ENCODE assay signal across 29 cellular contexts in the genomic region with DNA sequence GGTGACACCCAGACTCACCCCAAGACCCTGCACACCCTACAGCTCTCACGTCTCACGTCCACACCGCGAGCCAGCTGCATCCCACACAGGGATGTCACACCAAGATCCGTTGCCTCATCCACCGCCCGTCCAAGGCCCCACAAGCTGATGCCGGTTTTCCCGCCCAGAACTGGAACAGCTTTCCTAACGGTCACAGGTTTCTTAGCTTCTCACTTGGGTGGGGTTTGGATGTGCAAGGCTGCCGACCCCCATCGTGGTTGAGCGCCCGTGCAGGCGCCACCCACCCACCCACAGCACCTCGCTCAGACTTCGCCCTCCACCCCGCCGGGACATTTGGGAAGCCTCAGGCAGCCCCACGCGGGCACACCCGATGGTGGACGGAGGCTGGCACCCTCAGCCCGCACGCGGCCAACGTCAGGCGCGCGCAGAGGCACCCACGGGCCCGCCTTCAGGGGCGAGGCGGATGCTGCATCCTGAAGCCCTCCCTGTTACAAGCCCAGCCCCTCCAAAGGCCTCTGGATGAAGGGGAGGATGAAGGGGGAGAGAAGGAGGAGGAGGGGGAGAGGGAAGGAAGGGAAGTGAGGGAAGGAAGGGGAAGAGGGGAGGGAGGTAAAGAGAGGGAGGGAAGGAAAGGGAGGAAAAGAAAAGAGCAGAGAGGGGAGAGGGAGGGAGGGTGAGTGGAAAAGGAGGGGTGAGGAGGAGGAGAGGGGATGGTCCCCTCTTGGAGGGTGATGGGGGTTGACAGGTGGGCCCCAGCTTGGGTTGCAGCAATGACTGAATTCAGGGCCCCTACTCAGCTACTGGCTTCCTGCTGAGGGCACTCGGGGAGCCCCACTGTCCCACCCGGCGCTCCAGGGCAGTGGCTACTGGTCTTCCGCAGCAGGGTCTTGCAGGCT. TPM values are rescaled to one million over a fixed set of nuclear protein-coding genes. Genes with fewer than 3 reads are reported as not detected.
DNase-seq lines count a peak whose midpoint lies in the region; ATAC-seq and TF ChIP-seq lines count a peak whose summit lies in the region.
"Had no signal": no experiment of that assay in that cellular context is flagged by ENCODE, and none has a peak within 500 bp of the region (broad histone marks: within the 10 kb centered on the region; RNA-seq: fewer than 3 reads in every experiment).

No MANE protein-coding gene starts in this region.

- peak; percentile 2; the same call in 1 of the 2 replicates for ATAC-seq in PC-3
- ATAC-seq: left cardiac atrium, pancreas, upper lobe of right lung had no signal

- POLR2A ChIA-PET in PC-3 (lab: Charles Lee; ENCODE audit: unreplicated experiment) = interaction anchor here (0.5 to 0.8 kb wide), 2 partner anchors 89 to 497 kb away, joined by 3 to 4 read pairs; no protein-coding TSS in a partner anchor
- POLR2A ChIA-PET in HEK293T (lab: Yijun Ruan, JAX) = no interaction called here
- POLR2A ChIA-PET in SK-N-SH (lab: Yijun Ruan, JAX) = no interaction called here

- H3K9me3 ChIP-seq in BLaER1 treated with 17β-estradiol and CSF1 and Interleukin-3, amounts not matched to agents 10 nM and 100 nM (replicated peaks in 1 of 11) = peaks cover 15 to 21% (median 16%) of the 10 kb centered on the region in 11 experiments
- 0 out of 2 replicates have a peak, but pooled peaks cover 4% of the 10 kb centered on the region for H3K9me3 ChIP-seq in PC-3 (ENCODE audit: low read length)
- peaks cover 6% of the 10 kb centered on the region; the same call in 1 of the 2 replicates for H3K9me3 ChIP-seq in SK-N-SH

- TF ChIP-seq RAD21 in SK-N-SH (IDR thresholded peaks at IDR 0.05; ENCODE audit: low read length) = no peak

- H3K79me2 ChIP-seq in PC-3 (ENCODE audit: low read length) (no peaks in the 10 kb centered on the region), SK-N-SH (ENCODE audit: insufficient read depth) (no peaks in the 10 kb centered on the region)

- TF ChIP-seq CTCF in PC-3 (conservative IDR thresholded peaks at IDR 0.05; ENCODE audit: low read depth, low read length) (no peak), SK-N-SH (IDR thresholded peaks at IDR 0.05) (no peak)

- BruUV-seq in PC-3 (replicated peaks; lab: Mats Ljungman, UMichigan) = no TSS peak

- H3K9ac ChIP-seq in BLaER1 treated with 17β-estradiol and CSF1 and Interleukin-3, amounts not matched to agents 10 nM and 100 nM = no peak overlapping the region
- H3K9ac ChIP-seq in PC-3 (ENCODE audit: low read length) (no peak overlapping the region), SK-N-SH (no peak overlapping the region)

- peak overlapping the region in 9 of 11 experiments; percentile 72 to 89 (median 82); a peak in 18 of 22 replicates for H3K4me2 ChIP-seq in BLaER1 treated with 17β-estradiol and CSF1 and Interleukin-3, amounts not matched to agents 10 nM and 100 nM
- H3K4me2 ChIP-seq in PC-3 (ENCODE audit: low read length) = no peak overlapping the region
- H3K4me2 ChIP-seq in SK-N-SH = no peak overlapping the region

- H3K27ac ChIP-seq in BLaER1 treated with 17β-estradiol and CSF1 and Interleukin-3, amounts not matched to agents 10 nM and 100 nM = no peak overlapping the region
- H3K27ac ChIP-seq in PC-3 (ENCODE audit: low read length) (no peak overlapping the region), SK-N-SH (ENCODE audit: low read depth in 2 of 2, low read length in 1 of 2) (no peak overlapping the region)
- H3K27ac ChIP-seq: breast epithelium, epithelial cell of prostate, pancreas, RWPE1, SJSA1, skin epidermis, upper lobe of right lung had no signal

- H3K4me3 ChIP-seq in BLaER1 treated with 17β-estradiol and CSF1 and Interleukin-3, amounts not matched to agents 10 nM and 100 nM = no peak overlapping the region; a peak in 1 of 20 replicates
- H3K4me3 ChIP-seq in H7 (ENCODE audit: insufficient read depth, low read depth, low read length) = no peak overlapping the region
- H3K4me3 ChIP-seq in PC-3 (ENCODE audit: low read length) = no peak overlapping the region
- H3K4me3 ChIP-seq in SK-N-SH (ENCODE audit: low read depth in 2 of 2, low read length in 1 of 2) = no peak overlapping the region
- H3K4me3 ChIP-seq: breast epithelium, pancreas, SJSA1, skin epidermis, upper lobe of right lung had no signal

- peaks cover 93 to 100% (median 98%) of the 10 kb centered on the region in 11 experiments for H3K27me3 ChIP-seq in BLaER1 treated with 17β-estradiol and CSF1 and Interleukin-3, amounts not matched to agents 10 nM and 100 nM
- H3K27me3 ChIP-seq in H7 (ENCODE audit: control insufficient read depth, insufficient read depth, low read length) (peaks cover 87% of the 10 kb centered on the region), PC-3 (ENCODE audit: low read length) (no peaks in the 10 kb centered on the region), SK-N-SH (ENCODE audit: insufficient read depth) (peaks cover 73% of the 10 kb centered on the region)

- TF ChIP-seq EP300 in SK-N-SH (IDR thresholded peaks at IDR 0.05; ENCODE audit: borderline replicate concordance in 1 of 2, low read depth in 1 of 2, low read length in 1 of 2) = no peak

- H2AFZ ChIP-seq in PC-3 (ENCODE audit: low read length) (no peak overlapping the region), SK-N-SH (ENCODE audit: low read depth) (no peak overlapping the region)

- H3F3A ChIP-seq in PC-3 (ENCODE audit: low read length, unreplicated experiment) = no peaks in the 10 kb centered on the region
- H3F3A ChIP-seq in SK-N-SH (replicated peaks; ENCODE audit: insufficient read depth) = peaks cover 5% of the 10 kb centered on the region

- no peaks in the 10 kb centered on the region for H3K36me3 ChIP-seq in BLaER1 treated with 17β-estradiol and CSF1 and Interleukin-3, amounts not matched to agents 10 nM and 100 nM
- no peaks in the 10 kb centered on the region for H3K36me3 ChIP-seq in H7 (replicated peaks; ENCODE audit: control insufficient read depth, insufficient read depth, low read length)
- H3K36me3 ChIP-seq in PC-3 (ENCODE audit: low read depth, low read length) = no peaks in the 10 kb centered on the region
- H3K36me3 ChIP-seq in SK-N-SH (replicated peaks in 1 of 2; ENCODE audit: control insufficient read depth in 1 of 2, insufficient read depth in 2 of 2, low read length in 1 of 2) = no peaks in the 10 kb centered on the region
- H3K36me3 ChIP-seq: breast epithelium, pancreas, SJSA1, upper lobe of right lung had no signal

- peak; percentile 77 for DNase-seq in H7
- no peak for DNase-seq in PC-3
- peak; percentile 36 for DNase-seq in left kidney (ENCODE audit: low read depth, low spot score)
- DNase-seq in HEK293T (ENCODE audit: extremely low spot score) = no peak
- DNase-seq in SK-N-SH = no peak
- DNase-seq in stimulated activated CD4-positive, alpha-beta T cell treated with anti-CD3 and anti-CD28 coated beads, Interleukin-2, amount 100 ng/mL, for 24 hours = no peak
- DNase-seq: activated CD4-positive, alpha-beta T cell treated with anti-CD3 and anti-CD28 coated beads, Interleukin-2, amount 50 U/mL, for 48 hours; anterior cingulate cortex; DMS79 treated with DMSO at 0.1 percent for 48 hours; hippocampal formation; immature natural killer cell; left cardiac atrium; NCI-H146; NCI-H2107; NCI-H446 treated with DMSO at 0.1 percent for 48 hours; NCI-H774; stimulated activated naive CD4-positive, alpha-beta T cell; T-cell; upper lobe of right lung had no signal

- CTCF ChIA-PET in PC-3 (lab: Charles Lee) (interaction anchor here (1.8 kb wide), 1 partner anchor 94 kb away, joined by 5 read pairs; no protein-coding TSS in a partner anchor), HEK293T (lab: Yijun Ruan, JAX) (interaction anchor here (0.6 to 2.3 kb wide), 4 partner anchors 55 to 94 kb away, joined by 3 to 24 read pairs (median 4); no protein-coding TSS in a partner anchor), SK-N-SH (lab: Yijun Ruan, JAX) (interaction anchor here (0.6 to 9.3 kb wide), 32 partner anchors 7 to 224 kb away, joined by 3 to 128 read pairs (median 4); partner anchors contain the start of gene UQCR11)

- 10% methylated on average over 26 of the region's 38 CpGs for WGBS in SK-N-SH (ENCODE audit: low lambda C conversion rate)

- peaks cover 4 to 37% (median 30%) of the 10 kb centered on the region in 10 experiments; a peak in 18 of 20 replicates for H3K4me1 ChIP-seq in BLaER1 treated with 17β-estradiol and CSF1 and Interleukin-3, amounts not matched to agents 10 nM and 100 nM
- H3K4me1 ChIP-seq in PC-3 (ENCODE audit: insufficient read depth, low read length) (0 out of 2 replicates have a peak, but pooled peaks cover 7% of the 10 kb centered on the region), SK-N-SH (ENCODE audit: control insufficient read depth in 1 of 2, insufficient read depth in 2 of 2, low read depth in 1 of 2, low read length in 1 of 2) (no peaks in the 10 kb centered on the region)
- H3K4me1 ChIP-seq: breast epithelium, pancreas, SJSA1 had no signal

- H4K20me1 ChIP-seq in BLaER1 treated with 17β-estradiol and CSF1 and Interleukin-3, amounts not matched to agents 10 nM and 100 nM = peaks cover 0 to 61% (median 36%) of the 10 kb centered on the region in 11 experiments; a peak in 18 of 22 replicates
- no peaks in the 10 kb centered on the region for H4K20me1 ChIP-seq in PC-3 (ENCODE audit: low read length)
- H4K20me1 ChIP-seq in SK-N-SH (ENCODE audit: insufficient read depth) = 0 out of 2 replicates have a peak, but pooled peaks cover 4% of the 10 kb centered on the region

- H3K9me2 ChIP-seq in PC-3 (replicated peaks; ENCODE audit: low read length) = no peaks in the 10 kb centered on the region
- no peaks in the 10 kb centered on the region for H3K9me2 ChIP-seq in SK-N-SH

- intact Hi-C loops in PC-3 (cut with micrococcal nuclease) = no loop called here

TF ChIP-seq in HEK293T, 16 proteins besides CTCF, POLR2A, EP300 and RAD21:
- no peak for TF ChIP-seq SP1 (IDR thresholded peaks at IDR 0.05)
- TF ChIP-seq BHLHE40 (IDR thresholded peaks at IDR 0.05; ENCODE audit: borderline replicate concordance) = no peak
- TF ChIP-seq LEF1 (IDR thresholded peaks at IDR 0.05; ENCODE audit: borderline replicate concordance) = no peak
- TF ChIP-seq NFRKB (IDR thresholded peaks at IDR 0.05) = no peak

TF ChIP-seq in SK-N-SH, 30 proteins besides CTCF, POLR2A, EP300 and RAD21 (continues in another document):
- TF ChIP-seq TEAD4 (IDR thresholded peaks at IDR 0.05; ENCODE audit: borderline replicate concordance, insufficient read depth) (no peak), FOXM1 (IDR thresholded peaks at IDR 0.05; ENCODE audit: low read depth) (no peak), RFX5 (IDR thresholded peaks at IDR 0.05; ENCODE audit: low read length) (no peak), POLR2AphosphoS5 (IDR thresholded peaks at IDR 0.05; ENCODE audit: low read depth, low read length) (no peak), GABPA (IDR thresholded peaks at IDR 0.05; ENCODE audit: low read depth) (no peak), FOSL2 (IDR thresholded peaks at IDR 0.05; ENCODE audit: borderline replicate concordance, low read depth) (no peak)

RNA-seq across cellular contexts. Expression of gene ONECUT3, which starts 12.8 kb away (rescaled TPM):
- total RNA-seq in H7 (2014; rRNA removed; shearing (Covaris generic)) = not detected in 2 replicates
- 1.4 and 2.0 TPM in 2 replicates for total RNA-seq in PC-3 (2014; rRNA removed)
- polyA plus RNA-seq in SK-N-SH (2012; rRNA removed) = not detected in 2 replicates
- polyA plus RNA-seq in SK-N-SH (2012; cell fraction: cytosol; rRNA removed) = not detected in 2 replicates
- polyA plus RNA-seq in SK-N-SH (2012; cell fraction: nucleus; rRNA removed) = not detected in 2 replicates
- total RNA-seq: activated naive CD4-positive, alpha-beta T cell treated with anti-CD3 and anti-CD28 coated beads, Interleukin-2, amount 50 U/mL, for 72 hours; activated T-helper 2 cell treated with anti-CD3 and anti-CD28 coated beads, Interferon-gamma antibody, Interleukin-2, Interleukin-4, amounts not matched to agents 10 μg/mL and 5 μg/mL and 100 μg/mL, durations not matched to agents 14 hours and 24 hours and 36 hours; breast epithelium; left cardiac atrium; SJSA1; temporal lobe; upper lobe of right lung had no signal
- polyA plus RNA-seq: immature natural killer cell, pancreas had no signal

RNA-seq across cellular contexts. Expression of gene ATP8B3, which starts 45.9 kb away (rescaled TPM):
- 5.8 and 7.4 TPM in 2 replicates for total RNA-seq in H7 (2014; rRNA removed; shearing (Covaris generic))
- 3.9 and 4.2 TPM in 2 replicates for total RNA-seq in PC-3 (2014; rRNA removed)
- 6.2 and 8.0 TPM in 2 replicates for polyA plus RNA-seq in SK-N-SH (2012; rRNA removed)
- polyA plus RNA-seq in SK-N-SH (2012; cell fraction: cytosol; rRNA removed) = 3.1 and 4.9 TPM in 2 replicates
- polyA plus RNA-seq in SK-N-SH (2012; cell fraction: nucleus; rRNA removed) = 20.8 and 25.6 TPM in 2 replicates

Comparison
In these comparisons a context has a peak if more than half of its experiments do, and no peak if none do; other contexts are left out.
1. H3K4me2 ChIP-seq: peak in BLaER1 treated with 17β-estradiol and CSF1 and Interleukin-3, amounts not matched to agents 10 nM and 100 nM (9 of 11); none in PC-3 (single experiment) and SK-N-SH (single experiment).
2. DNase-seq: peak in H7 (single experiment) and left kidney (single experiment); none in PC-3 (single experiment), HEK293T (single experiment), SK-N-SH (single experiment) and stimulated activated CD4-positive, alpha-beta T cell treated with anti-CD3 and anti-CD28 coated beads, Interleukin-2, amount 100 ng/mL, for 24 hours (0 of 2).